ENCODE assay signal across 21 cellular contexts in the genomic region with DNA sequence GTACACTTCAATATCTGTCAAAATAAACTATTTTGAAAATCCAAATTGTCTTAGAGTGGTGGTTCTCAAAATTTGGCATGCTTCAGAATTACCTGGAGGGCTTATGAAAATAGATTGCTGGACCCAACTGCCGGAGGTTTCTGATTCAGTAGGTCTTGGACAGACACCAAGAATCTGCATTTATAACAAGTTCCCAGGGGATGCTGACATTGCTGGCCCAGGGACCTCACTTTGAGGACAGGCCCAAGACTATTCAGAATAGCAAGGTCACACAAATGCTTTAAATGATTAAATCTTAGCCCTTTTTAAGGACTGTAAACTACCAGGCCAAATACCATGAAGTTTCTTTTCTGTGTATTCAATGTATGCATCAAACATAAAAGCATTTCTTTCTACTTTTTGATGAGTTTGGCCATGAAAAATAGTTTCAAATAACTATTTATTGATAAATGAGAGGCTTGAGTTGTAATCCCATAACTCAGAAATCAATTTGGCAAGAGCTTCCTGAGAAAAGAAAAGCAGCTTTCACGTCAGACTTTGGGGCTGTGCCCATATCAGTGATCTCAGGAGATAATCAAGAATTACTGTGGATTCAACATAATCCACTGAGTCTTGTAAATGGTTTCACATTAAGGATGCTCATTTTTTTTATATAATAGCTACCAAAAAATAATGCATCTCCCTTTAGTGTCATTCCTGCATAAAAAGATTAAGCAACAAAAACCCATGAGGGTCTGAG.
DNase-seq lines count a peak whose midpoint lies in the region; ATAC-seq and TF ChIP-seq lines count a peak whose summit lies in the region.
"Had no signal": no experiment of that assay in that cellular context is flagged by ENCODE, and none has a peak within 500 bp of the region (broad histone marks: within the 10 kb centered on the region; RNA-seq: fewer than 3 reads in every experiment).

No MANE protein-coding gene starts in this region.

- CTCF ChIA-PET in A673 (lab: Charles Lee), result no interaction called here

- no peak for TF ChIP-seq CTCF in A673 (conservative IDR thresholded peaks at IDR 0.05; ENCODE audit: low read depth, low read length)
- no peak for TF ChIP-seq CTCF in BE2C (IDR thresholded peaks at IDR 0.05; ENCODE audit: low read depth, low read length)
- no peak for TF ChIP-seq CTCF in fibroblast of the aortic adventitia (IDR thresholded peaks at IDR 0.05; ENCODE audit: insufficient read depth, low read length)

- POLR2A ChIA-PET in A673 (lab: Charles Lee; ENCODE audit: low non-redundant PET), result interaction anchor here (0.7 kb wide), 1 partner anchor 257 kb away, joined by 6 read pairs; no protein-coding TSS in a partner anchor

- BruUV-seq in A673 (replicated peaks; lab: Mats Ljungman, UMichigan), result no TSS peak

- no peak for ATAC-seq in activated CD4-positive, CD25-positive, alpha-beta regulatory T cell treated with anti-CD3 and anti-CD28 coated beads, Interleukin-2, amount 50 U/mL, for 24 hours
- ATAC-seq: GM23338 had no signal

- no peaks in the 10 kb centered on the region for H3K9me3 ChIP-seq in A673 (ENCODE audit: low read depth, low read length, poor library complexity, severe bottlenecking)
- no peaks in the 10 kb centered on the region for H3K9me3 ChIP-seq in BE2C

- DNase-seq in A673 (ENCODE audit: low spot score) (peak; percentile 10), BE2C (peak; percentile 32), NCI-H82 (lab: John Stamatoyannopoulos, UW) (peak; percentile 61), fibroblast of the aortic adventitia (ENCODE audit: low read depth) (peak; percentile 27), NCI-H1694 (lab: John Stamatoyannopoulos, UW) (no peak), amygdala (lab: John Stamatoyannopoulos, UW) (no peak)
- DNase-seq: CD8-positive, alpha-beta memory T cell; DMS153; DND-41; H9; NCI-H1048; NCI-H1436; NCI-H187 treated with DMSO at 0.1 percent for 48 hours; NCI-H2171 treated with DMSO at 0.1 percent for 48 hours; NCI-H345; NCI-H510A treated with DMSO at 0.1 percent for 48 hours; PC-9; SHP77 treated with DMSO at 0.1 percent for 48 hours; SW 1271 had no signal

- H3K4me3 ChIP-seq in A673 (ENCODE audit: low read depth, low read length, poor library complexity, severe bottlenecking) (no peak overlapping the region), BE2C (ENCODE audit: low read depth, low read length) (no peak overlapping the region), fibroblast of the aortic adventitia (ENCODE audit: low read depth, low read length) (no peak overlapping the region)
- H3K4me3 ChIP-seq: GM23338, PC-9 had no signal

- H3K27ac ChIP-seq in A673 (ENCODE audit: low read depth, low read length, poor library complexity, severe bottlenecking), result no peak overlapping the region
- H3K27ac ChIP-seq: PC-9 had no signal

- H3K4me1 ChIP-seq in A673 (ENCODE audit: insufficient read depth, low read length, poor library complexity, severe bottlenecking) (no peaks in the 10 kb centered on the region), BE2C (peaks cover 57% of the 10 kb centered on the region)

- H3K36me3 ChIP-seq in A673 (ENCODE audit: insufficient read depth, low read length, poor library complexity, severe bottlenecking) (no peaks in the 10 kb centered on the region), BE2C (peaks cover 17% of the 10 kb centered on the region)

- intact Hi-C loops in A673 (cut with micrococcal nuclease; ENCODE audit: unreplicated experiment), result no loop called here

- peaks cover 7% of the 10 kb centered on the region for H3K27me3 ChIP-seq in A673 (replicated peaks; ENCODE audit: insufficient read depth, low read depth, low read length, poor library complexity)
- H3K27me3 ChIP-seq in BE2C, result no peaks in the 10 kb centered on the region

Comparison
In these comparisons a context has a peak if more than half of its experiments do, and no peak if none do; other contexts are left out.
1. DNase-seq: peak in A673 (single experiment), BE2C (single experiment), NCI-H82 (single experiment) and fibroblast of the aortic adventitia (single experiment); none in NCI-H1694 (single experiment) and amygdala (0 of 56).